ENCODE assay signal across 8 cellular contexts in genomic region chr12:72272731-72273498, GRCh38. TPM values are rescaled to one million over a fixed set of nuclear protein-coding genes. Genes with fewer than 3 reads are reported as not detected.
DNase-seq lines count a peak whose midpoint lies in the region; TF ChIP-seq lines count a peak whose summit lies in the region.

No MANE protein-coding gene starts in this region.

- no peak overlapping the region for H3K27ac ChIP-seq in HEK293 (ENCODE audit: extremely low read depth, low read depth, low read length)
- H3K27ac ChIP-seq in stomach: peak overlapping the region in 4 of 5 donors; percentile 10 to 72 (median 66)

- 3 to 10% (median 4%) methylated on average over 42 to 79 of the region's 79 CpGs for WGBS in stomach, 5 donors

- TF ChIP-seq CTCF in HEK293 (tag by site-specific recombination; IDR thresholded peaks at IDR 0.05) (no peak), astrocyte of the spinal cord (IDR thresholded peaks at IDR 0.05; ENCODE audit: low read depth, low read length) (peak; percentile 30), stomach (IDR thresholded peaks at IDR 0.05) (no peak)

- no peaks in the 10 kb centered on the region for H3K9me3 ChIP-seq in HEK293 (ENCODE audit: control insufficient read depth, insufficient read depth, low read depth, low read length)
- no peaks in the 10 kb centered on the region for H3K9me3 ChIP-seq in stomach

- POLR2A ChIA-PET in HEK293 (lab: Yijun Ruan, JAX): no interaction called here

- CTCF ChIA-PET in HEK293 (lab: Yijun Ruan, JAX): interaction anchor here (0.5 to 1.1 kb wide), 5 partner anchors 10 to 1136 kb away, joined by 3 to 5 read pairs (median 3); no protein-coding TSS in a partner anchor

- H3K4me3 ChIP-seq in HEK293 (ENCODE audit: low read depth, low read length) (peak overlapping the region; percentile 37), astrocyte of the spinal cord (ENCODE audit: low read depth, low read length) (peak overlapping the region; percentile 80), stomach (peak overlapping the region; percentile 53 to 73 (median 60))

- no peak for TF ChIP-seq EP300 in stomach (IDR thresholded peaks at IDR 0.05)

- intact Hi-C loops in stomach (cut with DNase I; ENCODE audit: low total_unique reads): no loop called here

- peaks cover 17 to 66% (median 35%) of the 10 kb centered on the region in 3 donors for H3K27me3 ChIP-seq in stomach

- H3K36me3 ChIP-seq in HEK293 (ENCODE audit: control insufficient read depth in 2 of 2, insufficient read depth in 1 of 2, low read length in 2 of 2) (no peaks in the 10 kb centered on the region), stomach (no peaks in the 10 kb centered on the region)

- DNase-seq in astrocyte of the spinal cord (ENCODE audit: low read depth, low spot score) (peak; percentile 58), islet precursor cell (peak; percentile 66), stomach (no peak), activated gamma-delta T cell (lab: John Stamatoyannopoulos, UW) (no peak), foreskin melanocyte (no peak), NK-92 (lab: John Stamatoyannopoulos, UW; ENCODE audit: unreplicated experiment) (no peak)
- no peak for DNase-seq in activated CD8-positive, alpha-beta memory T cell treated with anti-CD3 and anti-CD28 coated beads, Interleukin-2, amount 50 U/mL, for 48 hours

- H3K4me1 ChIP-seq in HEK293 (ENCODE audit: control insufficient read depth, insufficient read depth, low read length) (no peaks in the 10 kb centered on the region; the same call in 1 of the 2 replicates), stomach (peaks cover 8 to 37% (median 28%) of the 10 kb centered on the region in 4 donors)

- no peak for TF ChIP-seq POLR2A in stomach (IDR thresholded peaks at IDR 0.05)

- in situ Hi-C loops in astrocyte of the spinal cord (cut with HindIII; ENCODE audit: low sequenced_read_pairs): no loop called here

TF ChIP-seq in HEK293, 187 proteins besides CTCF, POLR2A, EP300 and RAD21:
- no peak for TF ChIP-seq ZNF529 (tag by site-specific recombination; IDR thresholded peaks at IDR 0.05; ENCODE audit: insufficient replicate concordance)
- TF ChIP-seq ZBTB6 (tag by site-specific recombination; IDR thresholded peaks at IDR 0.05): no peak
- TF ChIP-seq ZNF202 (tag by site-specific recombination; IDR thresholded peaks at IDR 0.05; ENCODE audit: borderline replicate concordance): 0 out of 2 replicates have a peak, but pooled peaks have one; percentile 8

RNA-seq across cellular contexts. Expression of gene TRHDE, which starts 0.7 kb away (rescaled TPM):
- 10 to 100 TPM in 1 of 5 donors, 1 to 10 TPM in 3, under 1 TPM in 1; 0.89 to 75.3 (median 4.9) TPM for total RNA-seq in stomach
- 1 to 10 TPM in 1 of 3 donors, under 1 TPM in 2; 0.13 to 5.0 (median 0.37) TPM for polyA plus RNA-seq in stomach

Comparison
In these comparisons a context has a peak if more than half of its experiments do, and no peak if none do; other contexts are left out.
1. DNase-seq: peak in astrocyte of the spinal cord (single experiment) and islet precursor cell (single experiment); none in stomach (single experiment), activated CD8-positive, alpha-beta memory T cell treated with anti-CD3 and anti-CD28 coated beads, Interleukin-2, amount 50 U/mL, for 48 hours (single experiment), activated gamma-delta T cell (single experiment), foreskin melanocyte (single experiment) and NK-92 (single experiment).
2. Peak in every context shown above with its lines, with median percentiles within 50 percentile points of each other: H3K4me3 ChIP-seq.